In the genomic region with DNA sequence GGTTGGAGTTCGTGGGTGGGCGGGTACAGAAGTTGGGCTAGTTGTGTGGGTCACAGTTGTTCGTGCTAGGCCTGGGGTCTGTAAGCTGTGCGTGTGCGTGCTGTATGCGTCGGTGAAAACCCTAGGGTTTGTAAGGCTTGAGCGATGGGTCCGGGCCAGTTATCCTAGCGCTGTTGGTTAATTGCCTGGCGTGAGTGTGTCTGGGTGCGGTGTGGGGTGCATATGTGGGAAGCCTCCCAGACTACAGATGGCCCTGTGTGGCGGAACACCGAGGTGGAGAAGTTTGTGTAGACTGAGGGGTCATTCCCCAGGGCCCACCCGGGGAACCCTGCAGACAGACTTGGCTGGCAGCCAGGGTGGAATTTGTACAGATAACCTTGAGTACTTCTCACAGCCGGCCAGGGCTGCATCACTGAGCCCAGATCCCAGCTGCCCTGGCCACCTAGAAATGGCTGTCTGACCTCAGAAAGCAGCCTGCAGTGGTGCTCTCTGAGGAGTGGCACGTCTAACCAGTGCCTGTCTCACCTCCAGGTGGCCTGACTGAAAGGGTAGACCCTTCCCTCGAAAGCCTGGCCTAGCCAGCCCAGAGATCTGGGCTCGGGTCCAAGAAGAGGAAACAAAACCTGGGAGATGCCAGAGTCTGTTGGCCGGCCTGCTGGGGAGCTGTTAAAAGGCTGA, we compare ENCODE assay signal across 9 cellular contexts. TPM values are rescaled to one million over a fixed set of nuclear protein-coding genes. Genes with fewer than 3 reads are reported as not detected.
A peak's percentile ranks its signal among the peaks of the same experiment; 100 is the strongest.
DNase-seq lines count a peak whose midpoint lies in the region; ATAC-seq, FAIRE-seq and TF ChIP-seq lines count a peak whose summit lies in the region.
"Had no signal": no experiment of that assay in that cellular context is flagged by ENCODE, and none has a peak within 500 bp of the region (broad histone marks: within the 10 kb centered on the region; RNA-seq: fewer than 3 reads in every experiment).

No MANE protein-coding gene starts in this region.

- peak in 2 of 3 experiments; percentile 53 to 73 for DNase-seq in NCI-H1417 (lab: John Stamatoyannopoulos, UW)
- no peak for DNase-seq in NCI-H1417 treated with DMSO at 0.1 percent for 48 hours (lab: John Stamatoyannopoulos, UW)
- DNase-seq in LHCN-M2 (ENCODE audit: low read depth): peak; percentile 34
- DNase-seq in SJSA1 (ENCODE audit: low read depth in 1 of 2, low spot score in 2 of 2): peak; percentile 58 to 66
- DNase-seq in endothelial cell of umbilical vein (ENCODE audit: low read depth, low spot score): peak; percentile 72
- peak; percentile 52 to 61 (median 52) for DNase-seq in mucosa of descending colon

- peak overlapping the region; percentile 57 for H3K4me2 ChIP-seq in endothelial cell of umbilical vein (ENCODE audit: insufficient read depth, low read length)

- WGBS in urinary bladder: 6% methylated on average over 20 of the region's 20 CpGs

- CTCF ChIA-PET in endothelial cell of umbilical vein (lab: Charles Lee): interaction anchor here (0.8 to 2.1 kb wide), 6 partner anchors 11 to 69 kb away, joined by 3 to 14 read pairs (median 5); a partner anchor contains a TSS

- intact Hi-C loops in endothelial cell of umbilical vein (cut with micrococcal nuclease): no loop called here
- intact Hi-C loops in mucosa of descending colon (cut with DNase I, micrococcal nuclease): no loop called here

- peak overlapping the region; percentile 92 for H3K9ac ChIP-seq in endothelial cell of umbilical vein (replicated peaks; ENCODE audit: extremely low read depth, insufficient read depth, low read length)

- H3K27ac ChIP-seq in SJSA1 (no peak overlapping the region), endothelial cell of umbilical vein (ENCODE audit: insufficient read depth, low read depth, low read length) (peak overlapping the region; percentile 27), urinary bladder (ENCODE audit: low read depth) (peak overlapping the region; percentile 44)

- FAIRE-seq in endothelial cell of umbilical vein (lab: Jason Lieb, UNC): peak; percentile 85
- FAIRE-seq: A204.1 had no signal

- H3K9me3 ChIP-seq in SJSA1 (replicated peaks): no peaks in the 10 kb centered on the region
- no peaks in the 10 kb centered on the region for H3K9me3 ChIP-seq in endothelial cell of umbilical vein (replicated peaks; ENCODE audit: control insufficient read depth, insufficient read depth, low read length)
- no peaks in the 10 kb centered on the region for H3K9me3 ChIP-seq in mucosa of descending colon

- H3K4me1 ChIP-seq in SJSA1 (replicated peaks) (peaks cover 26% of the 10 kb centered on the region), endothelial cell of umbilical vein (ENCODE audit: control insufficient read depth, extremely low read depth, insufficient read depth, low read length) (peaks cover 24% of the 10 kb centered on the region), mucosa of descending colon (ENCODE audit: low read depth) (peaks cover 13% of the 10 kb centered on the region), urinary bladder (ENCODE audit: insufficient read depth) (no peaks in the 10 kb centered on the region)

- no peaks in the 10 kb centered on the region for H3K27me3 ChIP-seq in SJSA1 (replicated peaks)
- H3K27me3 ChIP-seq in endothelial cell of umbilical vein (ENCODE audit: control insufficient read depth in 2 of 2, insufficient read depth in 2 of 2, low read length in 2 of 2): no peaks in the 10 kb centered on the region

- BruUV-seq in endothelial cell of umbilical vein (replicated peaks; lab: Mats Ljungman, UMichigan): TSS peak; percentile 1

- TF ChIP-seq CTCF in endothelial cell of umbilical vein (IDR thresholded peaks at IDR 0.05; ENCODE audit: extremely low read depth in 1 of 2, insufficient read depth in 1 of 2, low read depth in 1 of 2, low read length in 2 of 2) (no peak), mucosa of descending colon (IDR thresholded peaks at IDR 0.05) (no peak)

- H3K4me3 ChIP-seq in SJSA1: peak overlapping the region; percentile 70
- H3K4me3 ChIP-seq in endothelial cell of umbilical vein (replicated peaks in 1 of 3; ENCODE audit: insufficient read depth in 1 of 3, low read depth in 1 of 3, low read length in 3 of 3): peak overlapping the region; percentile 42 to 87 (median 75)
- no peak overlapping the region for H3K4me3 ChIP-seq in mucosa of descending colon
- H3K4me3 ChIP-seq in urinary bladder (ENCODE audit: low read depth, low read length): peak overlapping the region; percentile 83

- TF ChIP-seq POLR2A in endothelial cell of umbilical vein (IDR thresholded peaks at IDR 0.05; ENCODE audit: low read depth, low read length): no peak

- dilution Hi-C loops in endothelial cell of umbilical vein (cut with MboI; ENCODE audit: extremely low pct_ligation_motif_present, low sequenced_read_pairs): no loop called here

- POLR2A ChIA-PET in endothelial cell of umbilical vein (lab: Charles Lee): interaction anchor here (0.7 to 0.8 kb wide), 2 partner anchors 30 to 33 kb away, joined by 3 read pairs; a partner anchor contains a TSS

- peak; percentile 31 for ATAC-seq in mucosa of descending colon
- no peak for ATAC-seq in HG03039 (IDR thresholded peaks at IDR 0.05; ENCODE audit: unreplicated experiment)

- H4K20me1 ChIP-seq in endothelial cell of umbilical vein (replicated peaks; ENCODE audit: control insufficient read depth, extremely low read depth, insufficient read depth, low read length): no peaks in the 10 kb centered on the region

- peak overlapping the region; percentile 47 for H2AFZ ChIP-seq in endothelial cell of umbilical vein (ENCODE audit: low read depth, low read length)

- H3K79me2 ChIP-seq in endothelial cell of umbilical vein (ENCODE audit: control insufficient read depth, insufficient read depth, low read length): peaks cover 41% of the 10 kb centered on the region

- H3K36me3 ChIP-seq in SJSA1: peaks cover 14% of the 10 kb centered on the region
- H3K36me3 ChIP-seq in endothelial cell of umbilical vein (ENCODE audit: control insufficient read depth in 2 of 2, extremely low read depth in 1 of 2, insufficient read depth in 2 of 2, low read length in 2 of 2): peaks cover 0 to 4% of the 10 kb centered on the region in 2 experiments
- H3K36me3 ChIP-seq in mucosa of descending colon (ENCODE audit: low read depth): no peaks in the 10 kb centered on the region
- no peaks in the 10 kb centered on the region for H3K36me3 ChIP-seq in urinary bladder (ENCODE audit: insufficient read depth)

- H3K9me1 ChIP-seq in endothelial cell of umbilical vein (replicated peaks; ENCODE audit: control insufficient read depth, extremely low read depth, insufficient read depth, low read length): no peaks in the 10 kb centered on the region

TF ChIP-seq in endothelial cell of umbilical vein, 7 proteins besides CTCF, POLR2A, EP300 and RAD21 (continues in another document):
- no peak for TF ChIP-seq EZH2 (IDR thresholded peaks at IDR 0.05; ENCODE audit: borderline replicate concordance, low read depth, low read length, severe bottlenecking)
- TF ChIP-seq, protein P1, sequence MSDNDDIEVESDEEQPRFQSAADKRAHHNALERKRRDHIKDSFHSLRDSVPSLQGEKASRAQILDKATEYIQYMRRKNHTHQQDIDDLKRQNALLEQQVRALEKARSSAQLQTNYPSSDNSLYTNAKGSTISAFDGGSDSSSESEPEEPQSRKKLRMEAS (IDR thresholded peaks at IDR 0.05; ENCODE audit: insufficient read depth, insufficient read length): no peak

RNA-seq across cellular contexts. Expression of a gene that starts 1.8 kb away (rescaled TPM):
- 5.3 and 10.2 TPM in 2 replicates for total RNA-seq in LHCN-M2 (2014; rRNA removed)
- polyA plus RNA-seq in LHCN-M2 (2012): 5.1 TPM
- 7.5 and 13.8 TPM in 2 replicates for total RNA-seq in SJSA1 (2014; rRNA removed; shearing (Covaris generic))
- total RNA-seq in endothelial cell of umbilical vein: 21.0 and 27.9 TPM in 2 replicates
- 18.9 and 20.7 TPM in 2 replicates for polyA plus RNA-seq in endothelial cell of umbilical vein
- 17.2 and 18.0 TPM in 2 replicates for polyA plus RNA-seq in endothelial cell of umbilical vein (2011; cell fraction: cytosol; rRNA removed)
- polyA plus RNA-seq in endothelial cell of umbilical vein (2011; cell fraction: nucleus; rRNA removed): 10.9 and 12.0 TPM in 2 replicates
- polyA plus RNA-seq in endothelial cell of umbilical vein (2012): 11.4 and 15.4 TPM in 2 replicates
- 15.6 and 20.7 TPM in 2 replicates for polyA minus RNA-seq in endothelial cell of umbilical vein
- polyA minus RNA-seq in endothelial cell of umbilical vein (2011; cell fraction: cytosol; rRNA and poly(A)+ RNA removed): 5.5 TPM
- 4.9 and 5.2 TPM in 2 replicates for polyA minus RNA-seq in endothelial cell of umbilical vein (2011; cell fraction: nucleus; rRNA and poly(A)+ RNA removed)
- 10 to 100 TPM in 1 of 3 donors, 1 to 10 TPM in 2; 4.2 to 13.3 (median 6.5) TPM for total RNA-seq in mucosa of descending colon
- total RNA-seq in urinary bladder: 18.6 TPM
- 7.3 TPM for polyA plus RNA-seq in urinary bladder

RNA-seq across cellular contexts. Expression of a gene that starts 30.4 kb away (rescaled TPM):
- total RNA-seq in LHCN-M2 (2014; rRNA removed) (114 and 120 TPM in 2 replicates), endothelial cell of umbilical vein (109 and 113 TPM in 2 replicates), mucosa of descending colon (100 to 1,000 TPM in 2 of 3 donors, 10 to 100 TPM in 1; 96.2 to 150 (median 128) TPM), urinary bladder (34.8 TPM)
- 120 TPM for polyA plus RNA-seq in LHCN-M2 (2012)
- total RNA-seq in SJSA1 (2014; rRNA removed; shearing (Covaris generic)): 122 and 154 TPM in 2 replicates
- polyA plus RNA-seq in endothelial cell of umbilical vein (161 and 162 TPM in 2 replicates), urinary bladder (69.4 TPM)
- 132 and 137 TPM in 2 replicates for polyA plus RNA-seq in endothelial cell of umbilical vein (2011; cell fraction: cytosol; rRNA removed)
- 88.3 and 107 TPM in 2 replicates for polyA plus RNA-seq in endothelial cell of umbilical vein (2011; cell fraction: nucleus; rRNA removed)
- 117 and 148 TPM in 2 replicates for polyA plus RNA-seq in endothelial cell of umbilical vein (2012)
- 78.6 and 80.4 TPM in 2 replicates for polyA minus RNA-seq in endothelial cell of umbilical vein
- polyA minus RNA-seq in endothelial cell of umbilical vein (2011; cell fraction: cytosol; rRNA and poly(A)+ RNA removed): 141 TPM
- 14.5 and 21.9 TPM in 2 replicates for polyA minus RNA-seq in endothelial cell of umbilical vein (2011; cell fraction: nucleus; rRNA and poly(A)+ RNA removed)

RNA-seq across cellular contexts. Expression of a gene that starts 33.9 kb away (rescaled TPM):
- total RNA-seq in LHCN-M2 (2014; rRNA removed) (80.9 and 83.7 TPM in 2 replicates), endothelial cell of umbilical vein (90.4 and 116 TPM in 2 replicates), mucosa of descending colon (1,000 to 10,000 TPM in 1 of 3 donors, 100 to 1,000 TPM in 1, 10 to 100 TPM in 1; 74.3 to 3,203 (median 259) TPM), urinary bladder (42.6 TPM)
- 1,611 TPM for polyA plus RNA-seq in LHCN-M2 (2012)
- total RNA-seq in SJSA1 (2014; rRNA removed; shearing (Covaris generic)): 213 and 260 TPM in 2 replicates
- polyA plus RNA-seq in endothelial cell of umbilical vein (41.7 and 55.7 TPM in 2 replicates), urinary bladder (3,492 TPM)
- polyA plus RNA-seq in endothelial cell of umbilical vein (2011; cell fraction: cytosol; rRNA removed): 53.3 and 66.9 TPM in 2 replicates
- 20.4 and 29.6 TPM in 2 replicates for polyA plus RNA-seq in endothelial cell of umbilical vein (2011; cell fraction: nucleus; rRNA removed)
- 63.8 and 111 TPM in 2 replicates for polyA plus RNA-seq in endothelial cell of umbilical vein (2012)
- 26.3 and 32.0 TPM in 2 replicates for polyA minus RNA-seq in endothelial cell of umbilical vein
- 4.6 TPM for polyA minus RNA-seq in endothelial cell of umbilical vein (2011; cell fraction: cytosol; rRNA and poly(A)+ RNA removed)
- 8.4 and 14.5 TPM in 2 replicates for polyA minus RNA-seq in endothelial cell of umbilical vein (2011; cell fraction: nucleus; rRNA and poly(A)+ RNA removed)
